ENCODE assay signal across 8 cellular contexts in genomic region chr14:70567791-70568190, GRCh38. TPM values are rescaled to one million over a fixed set of nuclear protein-coding genes. Genes with fewer than 3 reads are reported as not detected.
A peak's percentile ranks its signal among the peaks of the same experiment; 100 is the strongest.
DNase-seq lines count a peak whose midpoint lies in the region; ATAC-seq and TF ChIP-seq lines count a peak whose summit lies in the region.

No MANE protein-coding gene starts in this region.

- WGBS in tibial nerve, 2 donors, result 64 to 66% methylated on average over 2 of the region's 2 CpGs

- no peak for TF ChIP-seq POLR2A in breast epithelium (IDR thresholded peaks at IDR 0.05)
- no peak for TF ChIP-seq POLR2A in tibial nerve (IDR thresholded peaks at IDR 0.05)

- no peak overlapping the region for H3K27ac Mint-ChIP-seq in MCF 10A (ENCODE audit: low read depth, unreplicated experiment)
- no peak overlapping the region for H3K27ac Mint-ChIP-seq in activated T-helper 17 cell treated with anti-CD3 and anti-CD28 coated beads, Interleukin-2, amount 50 U/mL, for 72 hours

- POLR2A ChIA-PET in MCF 10A (lab: Yijun Ruan, JAX), result interaction anchor here (0.6 kb wide), 1 partner anchor 670 kb away, joined by 5 read pairs; no protein-coding TSS in a partner anchor

- no peak overlapping the region for H3K4me3 Mint-ChIP-seq in MCF 10A (ENCODE audit: unreplicated experiment)
- H3K4me3 Mint-ChIP-seq in activated T-helper 17 cell treated with anti-CD3 and anti-CD28 coated beads, Interleukin-2, amount 50 U/mL, for 72 hours, result no peak overlapping the region

- no peaks in the 10 kb centered on the region for H3K27me3 ChIP-seq in breast epithelium
- no peaks in the 10 kb centered on the region for H3K27me3 ChIP-seq in tibial nerve

- TF ChIP-seq CTCF in MCF 10A (IDR thresholded peaks at IDR 0.05; ENCODE audit: unreplicated experiment), result peak; percentile 57
- TF ChIP-seq CTCF in breast epithelium (IDR thresholded peaks at IDR 0.05), result no peak
- no peak for TF ChIP-seq CTCF in tibial nerve (IDR thresholded peaks at IDR 0.05)

- no peaks in the 10 kb centered on the region for H3K9me3 ChIP-seq in breast epithelium
- peaks cover 0 to 15% (median 3%) of the 10 kb centered on the region in 4 donors for H3K9me3 ChIP-seq in tibial nerve

- ATAC-seq in activated T-helper 17 cell treated with anti-CD3 and anti-CD28 coated beads, Interleukin-2, amount 50 U/mL, for 72 hours (replicated peaks), result peak; percentile 34
- ATAC-seq in left colon, result peak; percentile 78

- H3K4me1 Mint-ChIP-seq in MCF 10A (ENCODE audit: insufficient read depth, unreplicated experiment), result peaks cover 4% of the 10 kb centered on the region
- peaks cover 22% of the 10 kb centered on the region for H3K4me1 Mint-ChIP-seq in activated T-helper 17 cell treated with anti-CD3 and anti-CD28 coated beads, Interleukin-2, amount 50 U/mL, for 72 hours

- H3K36me3 ChIP-seq in breast epithelium (peaks cover 7% of the 10 kb centered on the region), tibial nerve (peaks cover 0 to 63% (median 0%) of the 10 kb centered on the region in 3 donors)

- H3K4me1 ChIP-seq in breast epithelium (no peaks in the 10 kb centered on the region), tibial nerve (no peaks in the 10 kb centered on the region)

- intact Hi-C loops in MCF 10A (cut with micrococcal nuclease), result loop anchor here (2.0 kb wide), 1 partner anchor 481 kb away; no protein-coding TSS in a partner anchor
- intact Hi-C loops in breast epithelium (cut with DNase I; ENCODE audit: low total_unique reads), result no loop called here
- intact Hi-C loops in left colon (cut with DNase I, micrococcal nuclease), result no loop called here
- intact Hi-C loops in posterior vena cava (cut with DNase I), result no loop called here

- H3K36me3 Mint-ChIP-seq in MCF 10A (ENCODE audit: insufficient read depth, unreplicated experiment), result peaks cover 28% of the 10 kb centered on the region
- H3K36me3 Mint-ChIP-seq in activated T-helper 17 cell treated with anti-CD3 and anti-CD28 coated beads, Interleukin-2, amount 50 U/mL, for 72 hours (ENCODE audit: low read depth), result peaks cover 88% of the 10 kb centered on the region

- CTCF ChIA-PET in MCF 10A (lab: Yijun Ruan, JAX), result interaction anchor here (0.6 to 2.5 kb wide), 10 partner anchors 10 to 741 kb away, joined by 3 to 9 read pairs (median 3); partner anchors contain the start of gene SMOC1

- H3K27ac ChIP-seq in breast epithelium (no peak overlapping the region), tibial nerve (no peak overlapping the region)

- H3K27me3 Mint-ChIP-seq in MCF 10A (ENCODE audit: insufficient read depth, unreplicated experiment), result no peaks in the 10 kb centered on the region
- H3K27me3 Mint-ChIP-seq in activated T-helper 17 cell treated with anti-CD3 and anti-CD28 coated beads, Interleukin-2, amount 50 U/mL, for 72 hours, result no peaks in the 10 kb centered on the region

- peaks cover 7% of the 10 kb centered on the region for H3K9me3 Mint-ChIP-seq in MCF 10A (ENCODE audit: unreplicated experiment)
- peaks cover 4% of the 10 kb centered on the region for H3K9me3 Mint-ChIP-seq in activated T-helper 17 cell treated with anti-CD3 and anti-CD28 coated beads, Interleukin-2, amount 50 U/mL, for 72 hours

- H3K4me3 ChIP-seq in breast epithelium (no peak overlapping the region), tibial nerve (no peak overlapping the region)

- no TSS peak for BruUV-seq in MCF 10A (replicated peaks; lab: Mats Ljungman, UMichigan)

- no peak for TF ChIP-seq EP300 in tibial nerve (IDR thresholded peaks at IDR 0.05)

- DNase-seq in MCF 10A (ENCODE audit: unreplicated experiment) (peak; percentile 49), breast epithelium (ENCODE audit: low spot score in 2 of 2) (no peak), NAMALWA (ENCODE audit: low spot score) (peak; percentile 39), left colon (no peak), tibial nerve (ENCODE audit: low spot score in 2 of 2) (no peak), posterior vena cava (ENCODE audit: low spot score) (no peak), NK-92 (lab: John Stamatoyannopoulos, UW; ENCODE audit: unreplicated experiment) (no peak)

RNA-seq across cellular contexts. Expression of gene MED6, which starts 32.7 kb away (rescaled TPM):
- total RNA-seq in MCF 10A (2022) (41.6 and 60.8 TPM in 2 replicates), breast epithelium (10 to 100 TPM; 38.4 to 56.9 (median 45.6) TPM), left colon (10 to 100 TPM; 19.9 to 21.1 TPM), tibial nerve (10 to 100 TPM; 23.4 to 47.2 (median 41.1) TPM), posterior vena cava (10 to 100 TPM; 22.1 to 27.3 TPM)
- total RNA-seq in activated T-helper 17 cell treated with anti-CD3 and anti-CD28 coated beads, Interleukin-2, amount 50 U/mL, for 72 hours, result 10 to 100 TPM; 61.9 to 67.1 TPM

RNA-seq across cellular contexts. Expression of gene ADAM20, which starts 33.0 kb away (rescaled TPM):
- 1.4 and 1.6 TPM in 2 replicates for total RNA-seq in MCF 10A (2022)
- 1 to 10 TPM; 3.4 to 4.4 (median 3.6) TPM for total RNA-seq in breast epithelium
- 1 to 10 TPM in 1 of 2 donors, under 1 TPM in 1; 0.65 to 2.9 TPM for total RNA-seq in activated T-helper 17 cell treated with anti-CD3 and anti-CD28 coated beads, Interleukin-2, amount 50 U/mL, for 72 hours
- under 1 TPM; 0.31 to 0.34 TPM for total RNA-seq in left colon
- total RNA-seq in tibial nerve, result 1 to 10 TPM; 1.8 to 3.1 (median 2.4) TPM
- 1 to 10 TPM; 1.1 to 1.3 TPM for total RNA-seq in posterior vena cava

Comparison
In these comparisons a context has a peak if more than half of its experiments do, and no peak if none do; other contexts are left out.
1. DNase-seq: peak in MCF 10A (single experiment) and NAMALWA (single experiment); none in breast epithelium (0 of 2), left colon (0 of 2), tibial nerve (0 of 2), posterior vena cava (single experiment) and NK-92 (single experiment).